9 cellular contexts compared by ENCODE assay signal in the genomic region with DNA sequence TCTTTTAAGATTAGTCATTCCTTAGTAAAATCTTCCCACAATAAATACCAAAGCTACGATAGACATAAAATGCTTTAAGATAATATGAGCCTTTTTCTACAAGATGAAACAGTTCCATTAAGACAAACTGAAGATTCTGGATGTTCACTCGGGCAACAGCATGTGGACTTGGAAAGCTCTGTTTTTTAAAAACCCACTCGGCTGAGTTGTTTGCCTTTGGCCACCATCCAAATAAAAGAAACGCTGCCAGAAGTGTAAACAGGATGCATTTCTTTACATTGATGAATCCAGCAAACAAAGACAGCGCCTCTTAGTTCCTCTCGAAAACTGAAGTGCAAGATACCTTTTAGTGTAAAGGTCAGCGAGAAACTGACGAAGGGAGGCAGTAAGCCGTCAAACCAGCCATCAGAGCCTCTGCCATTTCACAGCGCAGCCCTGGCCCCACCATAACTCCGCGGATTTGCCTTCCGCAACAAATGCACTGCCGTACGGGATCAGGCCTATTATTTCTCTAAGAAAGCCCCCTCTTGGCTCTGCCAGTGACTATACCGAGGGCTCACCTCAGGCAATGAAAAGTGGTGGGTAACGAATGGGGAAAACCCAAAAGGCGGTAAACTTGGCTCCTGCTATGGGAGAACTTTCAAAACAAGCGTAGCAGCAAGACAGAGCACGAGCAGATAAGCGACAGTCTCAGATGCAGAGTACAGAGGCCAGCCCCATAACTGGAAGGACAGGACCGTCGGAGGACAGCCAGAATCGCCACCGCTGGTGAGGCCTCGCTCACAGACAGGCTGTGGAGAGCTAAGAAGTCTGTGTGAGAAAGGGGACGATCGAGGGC. TPM values are rescaled to one million over a fixed set of nuclear protein-coding genes. Genes with fewer than 3 reads are reported as not detected.
DNase-seq lines count a peak whose midpoint lies in the region; ATAC-seq lines count a peak whose summit lies in the region.
"Had no signal": no experiment of that assay in that cellular context is flagged by ENCODE, and none has a peak within 500 bp of the region (broad histone marks: within the 10 kb centered on the region; RNA-seq: fewer than 3 reads in every experiment).

No MANE protein-coding gene starts in this region.

- peak overlapping the region; percentile 92 for H4K8ac ChIP-seq in mesenchymal stem cell (ENCODE audit: low read length)

- H2BK5ac ChIP-seq in mesenchymal stem cell (ENCODE audit: low read depth, low read length, poor library complexity, severe bottlenecking) = peak overlapping the region; percentile 69

- DNase-seq in NCI-H2029 (lab: John Stamatoyannopoulos, UW) (peak; percentile 71), mesenchymal stem cell (peak; percentile 83), activated gamma-delta T cell (lab: John Stamatoyannopoulos, UW) (no peak), superior temporal gyrus (ENCODE audit: extremely low spot score) (no peak)
- no peak for DNase-seq in CD8-positive, alpha-beta memory T cell
- DNase-seq: T-cell had no signal

- peak overlapping the region in 1 of 2 experiments; percentile 0 for H3K14ac ChIP-seq in mesenchymal stem cell (ENCODE audit: low read length in 2 of 2)

- H4K91ac ChIP-seq in mesenchymal stem cell (ENCODE audit: low read length) = peak overlapping the region; percentile 91

- peak overlapping the region; percentile 58 for H2BK120ac ChIP-seq in mesenchymal stem cell (ENCODE audit: low read depth, low read length)

- H2BK15ac ChIP-seq in mesenchymal stem cell (ENCODE audit: low read depth, poor library complexity, severe bottlenecking) = peak overlapping the region; percentile 44

- CTCF ChIA-PET in CD8-positive, alpha-beta memory T cell (lab: Charles Lee) = interaction anchor here (1.2 kb wide), 1 partner anchor 16 kb away, joined by 4 read pairs; no protein-coding TSS in a partner anchor

- peak overlapping the region; percentile 12 to 79 for H3K4ac ChIP-seq in mesenchymal stem cell (ENCODE audit: low read depth in 1 of 2, low read length in 2 of 2)

- no peak overlapping the region for H3K27ac Mint-ChIP-seq in CD8-positive, alpha-beta memory T cell
- H3K27ac Mint-ChIP-seq: T-cell had no signal

- H3K9me3 ChIP-seq in mesenchymal stem cell (ENCODE audit: control insufficient read depth, low read length) = no peaks in the 10 kb centered on the region
- H3K9me3 ChIP-seq in CD8-positive, alpha-beta memory T cell (ENCODE audit: low read length) = no peaks in the 10 kb centered on the region

- H2AK5ac ChIP-seq in mesenchymal stem cell (ENCODE audit: low read length, severe bottlenecking) = peak overlapping the region; percentile 81

- WGBS in mesenchymal stem cell = 27% methylated on average over 28 of the region's 28 CpGs

- H3K79me1 ChIP-seq in mesenchymal stem cell (replicated peaks; ENCODE audit: low read length, poor library complexity, severe bottlenecking) = peaks cover 3% of the 10 kb centered on the region

- no peak overlapping the region for H3K23ac ChIP-seq in mesenchymal stem cell (ENCODE audit: low read length in 2 of 2)

- H3K79me2 ChIP-seq in ACC112 (ENCODE audit: control insufficient read depth, insufficient read depth, low read length, unreplicated experiment) = peaks cover 81% of the 10 kb centered on the region

- H3K9me3 Mint-ChIP-seq in CD8-positive, alpha-beta memory T cell = no peaks in the 10 kb centered on the region
- H3K9me3 Mint-ChIP-seq: T-cell had no signal

- H3K27me3 ChIP-seq in ACC112 (ENCODE audit: insufficient read depth, low read length) (no peaks in the 10 kb centered on the region), mesenchymal stem cell (ENCODE audit: control insufficient read depth in 1 of 2, insufficient read depth in 1 of 2, low read length in 2 of 2) (no peaks in the 10 kb centered on the region)
- no peaks in the 10 kb centered on the region for H3K27me3 ChIP-seq in CD8-positive, alpha-beta memory T cell (ENCODE audit: insufficient read depth, low read length, poor library complexity, severe bottlenecking)

- peak overlapping the region; percentile 63 to 91 for H3K18ac ChIP-seq in mesenchymal stem cell (ENCODE audit: low read depth in 1 of 2, low read length in 2 of 2)

- H3K27ac ChIP-seq in ACC112 (ENCODE audit: low read depth, low read length) (peak overlapping the region; percentile 79), cingulate gyrus (ENCODE audit: low read depth, low read length) (peak overlapping the region; percentile 10), mesenchymal stem cell (ENCODE audit: low read length, poor library complexity, severe bottlenecking) (peak overlapping the region; percentile 80)
- H3K27ac ChIP-seq in CD8-positive, alpha-beta memory T cell (ENCODE audit: low read depth, low read length) = no peak overlapping the region

- peaks cover 18 to 60% (median 37%) of the 10 kb centered on the region in 3 donors for H3K4me1 Mint-ChIP-seq in CD8-positive, alpha-beta memory T cell

- H3K4me3 ChIP-seq in ACC112 (ENCODE audit: low read depth, low read length) (peak overlapping the region; percentile 55), mesenchymal stem cell (ENCODE audit: insufficient read depth in 1 of 2, low read depth in 1 of 2, low read length in 2 of 2) (peak overlapping the region in 1 of 2 experiments; percentile 61)
- no peak overlapping the region for H3K4me3 ChIP-seq in CD8-positive, alpha-beta memory T cell (ENCODE audit: low read length)

- ATAC-seq in GM18861 (IDR thresholded peaks at IDR 0.05; ENCODE audit: unreplicated experiment) = no peak
- ATAC-seq: T-cell had no signal

- peak overlapping the region; percentile 46 for H3K4me2 ChIP-seq in mesenchymal stem cell (ENCODE audit: low read length, poor library complexity, severe bottlenecking)

- H2AFZ ChIP-seq in ACC112 (ENCODE audit: low read length, unreplicated experiment) (peak overlapping the region; percentile 46), mesenchymal stem cell (ENCODE audit: low read depth, low read length) (no peak overlapping the region)

- peak overlapping the region; percentile 78 for H3K9ac ChIP-seq in mesenchymal stem cell (ENCODE audit: low read length)

- POLR2A ChIA-PET in CD8-positive, alpha-beta memory T cell (lab: Charles Lee) = no interaction called here

- H3K36me3 ChIP-seq in ACC112 (ENCODE audit: insufficient read depth, low read length) = no peaks in the 10 kb centered on the region
- H3K36me3 ChIP-seq in mesenchymal stem cell (ENCODE audit: control insufficient read depth in 1 of 2, insufficient read depth in 2 of 2, low read depth in 1 of 2, low read length in 2 of 2) = no peaks in the 10 kb centered on the region
- no peaks in the 10 kb centered on the region for H3K36me3 ChIP-seq in CD8-positive, alpha-beta memory T cell (ENCODE audit: insufficient read depth, low read length)

- H3K27me3 Mint-ChIP-seq in CD8-positive, alpha-beta memory T cell = peaks cover 0 to 2% of the 10 kb centered on the region in 2 donors
- H3K27me3 Mint-ChIP-seq: T-cell had no signal

- peaks cover 0 to 5% (median 0%) of the 10 kb centered on the region in 3 donors for H3K36me3 Mint-ChIP-seq in CD8-positive, alpha-beta memory T cell

- H3K4me1 ChIP-seq in ACC112 (ENCODE audit: control insufficient read depth, insufficient read depth, low read length, unreplicated experiment) (peaks cover 36% of the 10 kb centered on the region), mesenchymal stem cell (ENCODE audit: control insufficient read depth, insufficient read depth, low read depth, low read length) (peaks cover 22% of the 10 kb centered on the region)
- peaks cover 18% of the 10 kb centered on the region for H3K4me1 ChIP-seq in CD8-positive, alpha-beta memory T cell (ENCODE audit: insufficient read depth, low read length)

- no peak overlapping the region for H3K4me3 Mint-ChIP-seq in CD8-positive, alpha-beta memory T cell

- peak overlapping the region; percentile 31 to 64 for H2BK12ac ChIP-seq in mesenchymal stem cell (ENCODE audit: low read length in 2 of 2)

RNA-seq across cellular contexts. Expression of gene GNA12, which starts 41.4 kb away (rescaled TPM):
- 78.8 TPM for polyA plus RNA-seq in mesenchymal stem cell (2013, experiment 1 of 2)
- polyA plus RNA-seq in mesenchymal stem cell (2013, experiment 2 of 2) = 79.8 TPM
- 10 to 100 TPM; 20.6 to 21.2 TPM for total RNA-seq in CD8-positive, alpha-beta memory T cell
- 11.2 TPM for polyA plus RNA-seq in CD8-positive, alpha-beta memory T cell

Comparison
In these comparisons a context has a peak if more than half of its experiments do, and no peak if none do; other contexts are left out.
1. DNase-seq: peak in NCI-H2029 (single experiment) and mesenchymal stem cell (single experiment); none in activated gamma-delta T cell (single experiment), superior temporal gyrus (single experiment) and CD8-positive, alpha-beta memory T cell (0 of 5).